In the genomic region with DNA sequence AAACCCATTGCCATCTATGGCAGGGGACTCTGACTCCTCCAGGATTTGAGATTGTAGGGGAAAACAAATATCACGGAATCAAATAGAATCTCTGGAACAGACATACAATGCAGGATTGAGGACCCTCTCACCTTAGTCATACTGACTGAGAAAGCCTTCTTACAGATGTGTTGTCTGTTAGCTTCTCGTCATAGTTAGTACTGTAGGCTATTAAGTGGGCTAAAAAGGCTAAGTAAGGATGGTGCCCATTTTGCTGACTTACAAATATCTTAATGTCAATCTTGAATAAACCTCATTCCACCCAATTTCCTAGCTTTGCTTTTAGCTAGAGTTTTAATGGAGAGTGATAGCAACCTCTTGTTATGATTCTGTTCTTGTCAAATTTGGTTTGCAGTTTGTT, we compare ENCODE assay signal across 28 cellular contexts.
"Had no signal": no experiment of that assay in that cellular context is flagged by ENCODE, and none has a peak within 500 bp of the region (broad histone marks: within the 10 kb centered on the region; RNA-seq: fewer than 3 reads in every experiment).

No MANE protein-coding gene starts in this region.

- H3K4me3 Mint-ChIP-seq: dendritic cell treated with granulocyte-macrophage colony-stimulating factor and Interleukin-4, amounts not matched to agents 40 ng/mL and 50 ng/mL, for 4 days; effector memory CD8-positive, alpha-beta T cell; endodermal cell; memory B cell; naive thymus-derived CD4-positive, alpha-beta T cell had no signal

- FAIRE-seq: endometrium, kidney had no signal

- H3K27ac ChIP-seq: colonic mucosa, esophagus muscularis mucosa, gastrocnemius medialis had no signal

- H3K4me1 ChIP-seq: colonic mucosa had no signal

- H3K9me3 Mint-ChIP-seq: effector memory CD8-positive, alpha-beta T cell; endodermal cell; memory B cell had no signal

- H3K4me1 Mint-ChIP-seq: memory B cell had no signal

- DNase-seq: colonic mucosa; cortex of kidney; effector CD8-positive, alpha-beta T cell; effector memory CD8-positive, alpha-beta T cell; endodermal cell; foreskin fibroblast; foreskin melanocyte; gastrocnemius medialis; glutamatergic neuron; head of caudate nucleus; heart right ventricle; hypothalamus; immature natural killer cell; islet precursor cell; kidney; kidney glomerular epithelial cell; left colon; left ventricle myocardium inferior; mammary epithelial cell; mesendoderm; midbrain; naive thymus-derived CD4-positive, alpha-beta T cell had no signal

- ATAC-seq: left colon; left lobe of liver; naive thymus-derived CD4-positive, alpha-beta T cell had no signal

- H3K36me3 ChIP-seq: colonic mucosa, esophagus muscularis mucosa, gastrocnemius medialis, heart right ventricle, left ventricle myocardium inferior had no signal

- H3K9me3 ChIP-seq: colonic mucosa, esophagus muscularis mucosa, gastrocnemius medialis, heart right ventricle, left ventricle myocardium inferior had no signal

- H3K27me3 ChIP-seq: colonic mucosa, esophagus muscularis mucosa, gastrocnemius medialis, heart right ventricle had no signal

- H3K4me3 ChIP-seq: colonic mucosa, esophagus muscularis mucosa, gastrocnemius medialis, heart right ventricle, left ventricle myocardium inferior, lung had no signal

- H3K36me3 Mint-ChIP-seq: naive thymus-derived CD4-positive, alpha-beta T cell had no signal

- H3K27ac Mint-ChIP-seq: dendritic cell treated with granulocyte-macrophage colony-stimulating factor and Interleukin-4, amounts not matched to agents 40 ng/mL and 50 ng/mL, for 4 days; effector memory CD8-positive, alpha-beta T cell; endodermal cell; memory B cell had no signal
